Comparison of ENCODE assay signal across 33 cellular contexts in the genomic region with DNA sequence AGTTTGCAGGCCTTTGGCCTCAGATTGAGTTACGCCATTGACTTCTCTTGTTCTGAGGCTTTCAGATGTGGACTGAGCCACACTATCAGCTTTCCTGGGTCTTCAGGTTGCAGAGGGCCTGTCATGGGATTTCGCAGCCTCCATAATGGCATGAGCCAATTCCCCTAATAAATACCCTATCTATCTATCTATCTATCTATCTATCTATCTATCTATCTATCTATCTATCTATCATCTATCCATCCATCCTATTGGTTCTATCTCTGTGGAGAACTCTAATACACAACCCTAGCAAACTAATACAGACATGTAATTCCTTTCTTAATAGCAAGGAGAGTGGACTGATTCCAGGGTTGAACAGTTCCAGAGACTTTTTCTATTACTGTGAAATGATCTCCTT.
"Had no signal": no experiment of that assay in that cellular context is flagged by ENCODE, and none has a peak within 500 bp of the region (broad histone marks: within the 10 kb centered on the region; RNA-seq: fewer than 3 reads in every experiment).

No MANE protein-coding gene starts in this region.

- H3K27ac Mint-ChIP-seq: activated B cell treated with CpG ODN at 0.5 μM for 24 hours; activated CD4-positive, alpha-beta memory T cell treated with anti-CD3 and anti-CD28 coated beads for 36 hours; activated CD4-positive, alpha-beta T cell treated with anti-CD3 and anti-CD28 coated beads, Interleukin-2, amount 10 ng/mL, durations not matched to agents 24 days and 14 days; activated CD8-positive, alpha-beta T cell treated with anti-CD3 and anti-CD28 coated beads for 36 hours; activated naive CD4-positive, alpha-beta T cell treated with anti-CD3 and anti-CD28 coated beads, Interleukin-2, amount 10 ng/mL, durations not matched to agents 7 days and 5 days; activated naive CD4-positive, alpha-beta T cell treated with anti-CD3 and anti-CD28 coated beads, Interleukin-2, amount 50 U/mL, for 24 hours; activated naive CD8-positive, alpha-beta T cell; activated naive CD8-positive, alpha-beta T cell treated with anti-CD3 and anti-CD28 coated beads, Interleukin-2, amount 10 ng/mL, durations not matched to agents 7 days and 5 days; activated naive CD8-positive, alpha-beta T cell treated with anti-CD3 and anti-CD28 coated beads, Interleukin-2, amount 50 U/mL, for 24 hours; activated T-cell treated with anti-CD3 and anti-CD28 coated beads, Interleukin-2, amount 50 U/mL, for 24 hours; activated T-helper 2 cell treated with anti-CD3 and anti-CD28 coated beads, Interferon-gamma antibody, Interleukin-2, Interleukin-4, amounts not matched to agents 10 μg/mL and 5 μg/mL and 100 μg/mL, durations not matched to agents 14 hours and 24 hours and 36 hours; brain; T-helper 1 cell treated with Interleukin-12 subunit alpha and Interleukin-12 subunit beta and Interleukin-4 antibody, amounts not matched to agents 30 μg/mL and 1 μg/mL, for 36 hours; T-helper 2 cell treated with Interferon-gamma antibody and Interleukin-4, amounts not matched to agents 5 μg/mL and 100 μg/mL, for 36 hours had no signal

- H3K9me3 ChIP-seq: ascending aorta had no signal

- H3K27me3 ChIP-seq: ascending aorta, cardiac muscle cell had no signal

- DNase-seq: activated B cell treated with CpG ODN at 0.5 μM for 24 hours; activated CD4-positive, alpha-beta memory T cell treated with anti-CD3 and anti-CD28 coated beads for 36 hours; activated CD4-positive, alpha-beta T cell treated with anti-CD3 and anti-CD28 coated beads for 4 hours; activated CD4-positive, alpha-beta T cell treated with anti-CD3 and anti-CD28 coated beads, Interleukin-2, amount 10 ng/mL, durations not matched to agents 24 days and 14 days; activated CD4-positive, alpha-beta T cell treated with anti-CD3 and anti-CD28 coated beads, Interleukin-2, amount 50 U/mL, for 1 hour; activated CD4-positive, alpha-beta T cell treated with anti-CD3 and anti-CD28 coated beads, Interleukin-2, amount 50 U/mL, for 4 hours; activated CD4-positive, CD25-positive, alpha-beta regulatory T cell treated with anti-CD3 and anti-CD28 coated beads, Interleukin-2, amount 50 U/mL, for 72 hours; activated CD8-positive, alpha-beta memory T cell treated with anti-CD3 and anti-CD28 coated beads, Interleukin-2, amount 50 U/mL, for 4 hours; activated CD8-positive, alpha-beta T cell treated with anti-CD3 and anti-CD28 coated beads for 36 hours; activated effector memory CD4-positive, alpha-beta T cell treated with Interleukin-2 at 50 U/mL for 16 hours; activated gamma-delta T cell; activated naive CD4-positive, alpha-beta T cell treated with anti-CD3 and anti-CD28 coated beads, Interleukin-2, amount 10 ng/mL, durations not matched to agents 7 days and 5 days; activated naive CD4-positive, alpha-beta T cell treated with Interleukin-2 at 50 U/mL for 16 hours; activated naive CD8-positive, alpha-beta T cell treated with anti-CD3 and anti-CD28 coated beads, Interleukin-2, amount 10 ng/mL, durations not matched to agents 7 days and 5 days; activated naive CD8-positive, alpha-beta T cell treated with anti-CD3 and anti-CD28 coated beads, Interleukin-2, amount 50 U/mL, for 24 hours; activated T-cell treated with anti-CD3 and anti-CD28 coated beads, Interleukin-2, amount 50 U/mL, for 24 hours; activated T-cell treated with anti-CD3 and anti-CD28 coated beads, Interleukin-2, amount 50 U/mL, for 48 hours; amygdala; anterior cingulate cortex; caudate nucleus; cerebellar nuclear complex; T-helper 2 cell; T-helper 9 cell had no signal

- H3K36me3 Mint-ChIP-seq: activated CD4-positive, alpha-beta memory T cell treated with anti-CD3 and anti-CD28 coated beads for 36 hours; activated naive CD4-positive, alpha-beta T cell treated with anti-CD3 and anti-CD28 coated beads, Interleukin-2, amount 10 ng/mL, durations not matched to agents 7 days and 5 days; activated naive CD8-positive, alpha-beta T cell treated with anti-CD3 and anti-CD28 coated beads, Interleukin-2, amount 10 ng/mL, durations not matched to agents 7 days and 5 days; brain had no signal

- H3K9me3 Mint-ChIP-seq: activated CD4-positive, alpha-beta memory T cell treated with anti-CD3 and anti-CD28 coated beads for 36 hours; activated CD4-positive, alpha-beta T cell treated with anti-CD3 and anti-CD28 coated beads, Interleukin-2, amount 10 ng/mL, durations not matched to agents 24 days and 14 days; activated CD8-positive, alpha-beta T cell treated with anti-CD3 and anti-CD28 coated beads for 36 hours; activated naive CD4-positive, alpha-beta T cell treated with anti-CD3 and anti-CD28 coated beads, Interleukin-2, amount 10 ng/mL, durations not matched to agents 7 days and 5 days; activated naive CD4-positive, alpha-beta T cell treated with anti-CD3 and anti-CD28 coated beads, Interleukin-2, amount 50 U/mL, for 24 hours; activated naive CD8-positive, alpha-beta T cell treated with anti-CD3 and anti-CD28 coated beads, Interleukin-2, amount 50 U/mL, for 24 hours; activated T-cell treated with anti-CD3 and anti-CD28 coated beads, Interleukin-2, amount 50 U/mL, for 24 hours; activated T-helper 2 cell treated with anti-CD3 and anti-CD28 coated beads, Interferon-gamma antibody, Interleukin-2, Interleukin-4, amounts not matched to agents 10 μg/mL and 5 μg/mL and 100 μg/mL, durations not matched to agents 14 hours and 24 hours and 36 hours; central memory CD8-positive, alpha-beta T cell; T-helper 1 cell treated with Interleukin-12 subunit alpha and Interleukin-12 subunit beta and Interleukin-4 antibody, amounts not matched to agents 30 μg/mL and 1 μg/mL, for 36 hours; T-helper 2 cell treated with Interferon-gamma antibody and Interleukin-4, amounts not matched to agents 5 μg/mL and 100 μg/mL, for 36 hours had no signal

- H3K27ac ChIP-seq: ascending aorta, cardiac muscle cell, VCaP had no signal

- H3K4me1 ChIP-seq: ascending aorta had no signal

- H3K4me3 Mint-ChIP-seq: activated B cell treated with CpG ODN at 0.5 μM for 24 hours; activated CD4-positive, alpha-beta memory T cell treated with anti-CD3 and anti-CD28 coated beads for 36 hours; activated CD4-positive, alpha-beta T cell treated with anti-CD3 and anti-CD28 coated beads, Interleukin-2, amount 10 ng/mL, durations not matched to agents 24 days and 14 days; activated CD8-positive, alpha-beta T cell treated with anti-CD3 and anti-CD28 coated beads for 36 hours; activated naive CD4-positive, alpha-beta T cell treated with anti-CD3 and anti-CD28 coated beads, Interleukin-2, amount 10 ng/mL, durations not matched to agents 7 days and 5 days; activated naive CD4-positive, alpha-beta T cell treated with anti-CD3 and anti-CD28 coated beads, Interleukin-2, amount 50 U/mL, for 24 hours; activated naive CD8-positive, alpha-beta T cell; activated naive CD8-positive, alpha-beta T cell treated with anti-CD3 and anti-CD28 coated beads, Interleukin-2, amount 10 ng/mL, durations not matched to agents 7 days and 5 days; activated naive CD8-positive, alpha-beta T cell treated with anti-CD3 and anti-CD28 coated beads, Interleukin-2, amount 50 U/mL, for 24 hours; activated T-cell treated with anti-CD3 and anti-CD28 coated beads, Interleukin-2, amount 50 U/mL, for 24 hours; brain; central memory CD8-positive, alpha-beta T cell; T-helper 1 cell treated with Interleukin-12 subunit alpha and Interleukin-12 subunit beta and Interleukin-4 antibody, amounts not matched to agents 30 μg/mL and 1 μg/mL, for 36 hours; T-helper 2 cell treated with Interferon-gamma antibody and Interleukin-4, amounts not matched to agents 5 μg/mL and 100 μg/mL, for 36 hours had no signal

- H3K4me3 ChIP-seq: ascending aorta, cardiac muscle cell had no signal

- H3K4me1 Mint-ChIP-seq: activated naive CD4-positive, alpha-beta T cell treated with anti-CD3 and anti-CD28 coated beads, Interleukin-2, amount 10 ng/mL, durations not matched to agents 7 days and 5 days; activated naive CD4-positive, alpha-beta T cell treated with anti-CD3 and anti-CD28 coated beads, Interleukin-2, amount 50 U/mL, for 24 hours; activated naive CD8-positive, alpha-beta T cell treated with anti-CD3 and anti-CD28 coated beads, Interleukin-2, amount 50 U/mL, for 24 hours; central memory CD8-positive, alpha-beta T cell had no signal

- H3K36me3 ChIP-seq: ascending aorta, cardiac muscle cell had no signal

- H3K27me3 Mint-ChIP-seq: activated B cell treated with CpG ODN at 0.5 μM for 24 hours; activated CD4-positive, alpha-beta memory T cell treated with anti-CD3 and anti-CD28 coated beads for 36 hours; activated CD8-positive, alpha-beta T cell treated with anti-CD3 and anti-CD28 coated beads for 36 hours; activated naive CD4-positive, alpha-beta T cell treated with anti-CD3 and anti-CD28 coated beads, Interleukin-2, amount 50 U/mL, for 24 hours; activated naive CD8-positive, alpha-beta T cell; activated naive CD8-positive, alpha-beta T cell treated with anti-CD3 and anti-CD28 coated beads, Interleukin-2, amount 50 U/mL, for 24 hours; activated T-cell treated with anti-CD3 and anti-CD28 coated beads, Interleukin-2, amount 50 U/mL, for 24 hours; central memory CD8-positive, alpha-beta T cell had no signal
